8 cellular contexts compared by ENCODE assay signal in genomic region chr4:47463235-47463956, GRCh38. TPM values are rescaled to one million over a fixed set of nuclear protein-coding genes. Genes with fewer than 3 reads are reported as not detected.
DNase-seq lines count a peak whose midpoint lies in the region; ATAC-seq and TF ChIP-seq lines count a peak whose summit lies in the region.

TSS of gene COMMD8 (minus strand) at chr4:47463702. CDS start at chr4:47463651, 51 bp downstream.

- H3K9me3 Mint-ChIP-seq in Caco-2 (ENCODE audit: unreplicated experiment), result no peaks in the 10 kb centered on the region

- DNase-seq in Caco-2 (peak; percentile 96 to 97), HT1080 (ENCODE audit: low read depth) (peak; percentile 94), NOMO-1 (lab: John Stamatoyannopoulos, UW; ENCODE audit: unreplicated experiment in 2 of 2) (peak; percentile 95 to 97), lung microvascular endothelial cell (ENCODE audit: low read depth in 2 of 2) (peak; percentile 96 to 97)
- DNase-seq in effector memory CD4-positive, alpha-beta T cell, result peak; percentile 95 to 98 (median 96)
- peak; percentile 91 to 96 (median 95) for DNase-seq in stimulated activated CD4-positive, alpha-beta T cell treated with anti-CD3 and anti-CD28 coated beads, TNF-alpha, amount 100 ng/mL, for 48 hours (ENCODE audit: low read depth in 3 of 3)

- peak within 1 kb of the TSS; percentile 67 for H3K27ac ChIP-seq in effector memory CD4-positive, alpha-beta T cell (ENCODE audit: insufficient read depth, low read length, poor library complexity, severe bottlenecking)

- no peaks in the 10 kb centered on the region for H3K9me3 ChIP-seq in Caco-2
- no peaks in the 10 kb centered on the region for H3K9me3 ChIP-seq in effector memory CD4-positive, alpha-beta T cell (ENCODE audit: control insufficient read depth, low read length)

- peak; percentile 4 to 14 for TF ChIP-seq CTCF in Caco-2 (IDR thresholded peaks at IDR 0.05; ENCODE audit: insufficient read depth in 1 of 2, low read depth in 1 of 2, low read length in 1 of 2, severe bottlenecking in 1 of 2, unreplicated experiment in 1 of 2)

- H3K4me3 Mint-ChIP-seq in Caco-2 (ENCODE audit: unreplicated experiment), result peak within 1 kb of the TSS; percentile 87

- peaks cover 7% of the 10 kb centered on the region for H3K36me3 Mint-ChIP-seq in Caco-2 (ENCODE audit: insufficient read depth, unreplicated experiment)

- H3K4me3 ChIP-seq in Caco-2 (ENCODE audit: low read depth, low read length), result peak within 1 kb of the TSS; percentile 67
- peak within 1 kb of the TSS; percentile 65 for H3K4me3 ChIP-seq in effector memory CD4-positive, alpha-beta T cell (ENCODE audit: insufficient read depth, low read depth, low read length, poor library complexity, severe bottlenecking)

- peak; percentile 90 for ATAC-seq in GM21360 (IDR thresholded peaks at IDR 0.05; ENCODE audit: unreplicated experiment)

- intact Hi-C loops in Caco-2 (cut with micrococcal nuclease; ENCODE audit: unreplicated experiment), result loop anchor here (1.0 to 2.0 kb wide), 3 partner anchors 22 to 101 kb away; partner anchors contain the start of gene ATP10D

- POLR2A ChIA-PET in Caco-2 (lab: Charles Lee), result interaction anchor here (0.5 to 1.3 kb wide), 6 partner anchors 10 to 39 kb away, joined by 4 to 20 read pairs (median 6); partner anchors contain the start of gene ATP10D
- POLR2A ChIA-PET in activated CD8-positive, alpha-beta memory T cell treated with anti-CD3 and anti-CD28 coated beads for 36 hours (lab: Charles Lee), result interaction anchor here (0.9 to 1.2 kb wide), 2 partner anchors 22 to 24 kb away, joined by 3 to 8 read pairs; partner anchors contain the start of gene ATP10D

- H3K27me3 Mint-ChIP-seq in Caco-2 (ENCODE audit: insufficient read depth, unreplicated experiment), result no peaks in the 10 kb centered on the region

- CTCF ChIA-PET in Caco-2 (lab: Charles Lee), result interaction anchor here (0.9 to 1.3 kb wide), 10 partner anchors 10 to 101 kb away, joined by 3 to 24 read pairs (median 4); partner anchors contain the start of gene ATP10D
- CTCF ChIA-PET in activated CD8-positive, alpha-beta memory T cell treated with anti-CD3 and anti-CD28 coated beads for 36 hours (lab: Charles Lee), result interaction anchor here (0.9 to 1.5 kb wide), 4 partner anchors 15 to 101 kb away, joined by 3 to 5 read pairs (median 3); partner anchors contain the start of gene ATP10D

- no peaks in the 10 kb centered on the region for H3K27me3 ChIP-seq in Caco-2 (replicated peaks; ENCODE audit: control insufficient read depth, insufficient read depth, low read length)
- H3K27me3 ChIP-seq in effector memory CD4-positive, alpha-beta T cell (replicated peaks; ENCODE audit: control insufficient read depth, insufficient read depth, low read length, poor library complexity, severe bottlenecking), result no peaks in the 10 kb centered on the region

- H3K36me3 ChIP-seq in Caco-2 (ENCODE audit: control insufficient read depth, insufficient read depth, low read length), result no peaks in the 10 kb centered on the region; the same call in 1 of the 2 replicates
- H3K36me3 ChIP-seq in effector memory CD4-positive, alpha-beta T cell (ENCODE audit: control insufficient read depth, insufficient read depth, low read length), result no peaks in the 10 kb centered on the region

- no TSS peak for BruUV-seq in Caco-2 (replicated peaks; lab: Mats Ljungman, UMichigan)

- peaks cover 7% of the 10 kb centered on the region for H3K4me1 ChIP-seq in Caco-2
- H3K4me1 ChIP-seq in effector memory CD4-positive, alpha-beta T cell (ENCODE audit: control insufficient read depth, insufficient read depth, low read length, poor library complexity, severe bottlenecking), result peaks cover 7% of the 10 kb centered on the region

- peak within 1 kb of the TSS; percentile 85 for H3K27ac Mint-ChIP-seq in Caco-2 (ENCODE audit: unreplicated experiment)

- H3K4me1 Mint-ChIP-seq in Caco-2 (ENCODE audit: low read depth, unreplicated experiment), result peaks cover 20% of the 10 kb centered on the region

RNA-seq across cellular contexts. Expression of gene COMMD8, which starts in this region (rescaled TPM):
- 34.9 and 38.8 TPM in 2 replicates for total RNA-seq in Caco-2 (2022)
- total RNA-seq in HT1080 (2014; rRNA removed; shearing (Covaris generic)), result 44.1 and 52.4 TPM in 2 replicates
- 57.0 and 63.3 TPM in 2 replicates for polyA plus RNA-seq in HT1080 (2015; cell fraction: cytosol; rRNA removed)
- polyA plus RNA-seq in HT1080 (2015; cell fraction: nucleus; rRNA removed), result 22.3 and 25.8 TPM in 2 replicates
- 10 to 100 TPM; 31.0 to 32.3 TPM for total RNA-seq in activated CD8-positive, alpha-beta memory T cell treated with anti-CD3 and anti-CD28 coated beads for 36 hours
- 14.3 and 15.3 TPM in 2 replicates for total RNA-seq in lung microvascular endothelial cell

Comparison
In these comparisons a context has a peak if more than half of its experiments do, and no peak if none do; other contexts are left out.
1. Peak in every context shown above with its lines: DNase-seq, ATAC-seq, H3K4me3 ChIP-seq and H3K27ac ChIP-seq.